In the genomic region with DNA sequence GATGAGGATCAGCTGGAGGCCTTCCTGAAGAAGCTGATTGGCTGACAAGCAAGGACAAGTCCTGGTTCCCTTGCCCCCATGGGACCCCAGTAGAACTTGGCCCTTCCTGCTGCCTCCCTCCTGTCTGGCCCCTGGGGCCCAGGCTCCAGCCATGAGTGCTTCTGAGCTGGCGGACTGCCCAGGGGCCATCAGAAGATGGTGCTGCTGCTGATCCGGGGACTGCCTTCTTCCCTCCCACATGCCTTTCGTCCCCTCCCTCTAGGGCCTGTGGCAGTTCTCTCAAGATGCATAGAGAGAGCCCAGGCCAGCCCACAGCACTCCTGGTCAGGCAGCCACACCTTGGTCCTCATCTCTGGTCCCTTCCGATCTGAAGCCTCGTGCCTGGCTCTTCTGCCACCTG, we compare ENCODE assay signal across 19 cellular contexts.
"Had no signal": no experiment of that assay in that cellular context is flagged by ENCODE, and none has a peak within 500 bp of the region (broad histone marks: within the 10 kb centered on the region; RNA-seq: fewer than 3 reads in every experiment).

No MANE protein-coding gene starts in this region.

- H3K9me3 ChIP-seq: esophagus squamous epithelium, gastrocnemius medialis, upper lobe of left lung had no signal

- FAIRE-seq: bronchial epithelial cell had no signal

- H3K4me3 ChIP-seq: coronary artery, esophagus squamous epithelium, gastrocnemius medialis, upper lobe of left lung had no signal

- H3K27me3 ChIP-seq: esophagus squamous epithelium, gastrocnemius medialis, upper lobe of left lung had no signal

- ATAC-seq: activated CD4-positive, alpha-beta T cell treated with anti-CD3 and anti-CD28 coated beads for 36 hours; activated T-cell treated with anti-CD3 and anti-CD28 coated beads, Interleukin-2, amount 50 U/mL, for 4 hours; gastrocnemius medialis; left colon; naive thymus-derived CD4-positive, alpha-beta T cell; stimulated activated naive CD8-positive, alpha-beta T cell treated with anti-CD3 and anti-CD28 coated beads, Interleukin-15, Interleukin-2, amounts not matched to agents 100 U/mL and 50 U/mL, for 24 hours had no signal

- DNase-seq: activated B cell treated with CpG ODN at 0.5 μM for 24 hours; activated CD4-positive, alpha-beta T cell treated with anti-CD3 and anti-CD28 coated beads for 36 hours; activated CD4-positive, alpha-beta T cell treated with anti-CD3 and anti-CD28 coated beads, Interleukin-2, amount 50 U/mL, for 4 hours; activated CD8-positive, alpha-beta memory T cell treated with anti-CD3 and anti-CD28 coated beads for 24 hours; activated CD8-positive, alpha-beta memory T cell treated with anti-CD3 and anti-CD28 coated beads, Interleukin-2, amount 50 U/mL, for 4 hours; activated naive CD4-positive, alpha-beta T cell treated with anti-CD3 and anti-CD28 coated beads, Interleukin-2, amount 10 ng/mL, durations not matched to agents 7 days and 5 days; activated T-cell treated with anti-CD3 and anti-CD28 coated beads, Interleukin-2, amount 50 U/mL, for 4 hours; esophagus squamous epithelium; gastrocnemius medialis; hypothalamus; left colon; naive thymus-derived CD4-positive, alpha-beta T cell; occipital lobe; stimulated activated CD4-positive, alpha-beta T cell treated with anti-CD3 and anti-CD28 coated beads, Interleukin-4, amount 100 ng/mL, for 24 hours; stimulated activated naive CD8-positive, alpha-beta T cell treated with anti-CD3 and anti-CD28 coated beads, Interleukin-15, Interleukin-2, amounts not matched to agents 100 U/mL and 50 U/mL, for 24 hours; T-helper 1 cell had no signal

- H3K36me3 ChIP-seq: esophagus squamous epithelium, gastrocnemius medialis, upper lobe of left lung had no signal

- H3K27ac ChIP-seq: coronary artery, esophagus squamous epithelium, gastrocnemius medialis, upper lobe of left lung had no signal

- H3K4me1 ChIP-seq: esophagus squamous epithelium had no signal
